In genomic region chr5:177086918-177087706, GRCh38 we compare ENCODE assay signal across 8 cellular contexts. TPM values are rescaled to one million over a fixed set of nuclear protein-coding genes. Genes with fewer than 3 reads are reported as not detected.
DNase-seq lines count a peak whose midpoint lies in the region; ATAC-seq and TF ChIP-seq lines count a peak whose summit lies in the region.

No MANE protein-coding gene starts in this region.

- ATAC-seq in HG03060 (IDR thresholded peaks at IDR 0.05; ENCODE audit: low read depth, unreplicated experiment), result peak; percentile 50
- peak; percentile 50 for ATAC-seq in left ventricle myocardium superior

- no peaks in the 10 kb centered on the region for H3K36me3 ChIP-seq in skeletal muscle tissue (ENCODE audit: control insufficient read depth in 3 of 3, insufficient read depth in 3 of 3, low read length in 3 of 3)

- peaks cover 5 to 30% (median 14%) of the 10 kb centered on the region in 3 donors for H3K4me1 ChIP-seq in skeletal muscle tissue (ENCODE audit: control insufficient read depth in 3 of 3, insufficient read depth in 3 of 3, low read length in 3 of 3)

- intact Hi-C loops in left ventricle myocardium superior (cut with micrococcal nuclease), result no loop called here

- H3K4me3 ChIP-seq in skeletal muscle tissue (ENCODE audit: low read length in 3 of 3), result peak overlapping the region in 2 of 3 donors; percentile 35 to 52

- H3K9me3 ChIP-seq in skeletal muscle tissue (ENCODE audit: control insufficient read depth in 3 of 3, low read length in 3 of 3), result no peaks in the 10 kb centered on the region

- no peak overlapping the region for H3K27ac ChIP-seq in skeletal muscle tissue (ENCODE audit: low read depth, low read length)

- H3K27me3 ChIP-seq in skeletal muscle tissue (ENCODE audit: control insufficient read depth in 3 of 3, insufficient read depth in 3 of 3, low read length in 3 of 3), result peaks cover 25 to 64% (median 61%) of the 10 kb centered on the region in 3 donors

- DNase-seq in SKM-1 treated with dmso at 0.1 percent for 144 hours (lab: John Stamatoyannopoulos, UW; ENCODE audit: unreplicated experiment) (peak; percentile 51), SKM-1 (lab: John Stamatoyannopoulos, UW; ENCODE audit: unreplicated experiment) (no peak), left ventricle myocardium superior (peak; percentile 60), NCI-H446 (lab: John Stamatoyannopoulos, UW) (no peak)
- peak; percentile 86 for DNase-seq in activated effector memory CD4-positive, alpha-beta T cell treated with anti-CD3 and anti-CD28 coated beads, Interleukin-2, amount 50 U/mL, for 16 hours

- H3K9ac ChIP-seq in skeletal muscle tissue (ENCODE audit: low read depth in 1 of 3, low read length in 3 of 3), result peak overlapping the region in 1 of 3 donors; percentile 25

TF ChIP-seq in PFSK-1, 5 proteins besides CTCF, POLR2A, EP300 and RAD21:
- TF ChIP-seq SIN3A (IDR thresholded peaks at IDR 0.05; ENCODE audit: borderline replicate concordance, insufficient read depth, low read length) (no peak), FOXP2 (optimal IDR thresholded peaks at IDR 0.05; ENCODE audit: borderline replicate concordance, extremely low read depth, extremely low read length, insufficient read depth) (peak; percentile 3)
TF ChIP-seq in PFSK-1: peak in this region for 1.

RNA-seq across cellular contexts. Expression of gene FGFR4, which starts 0.4 kb away (rescaled TPM):
- 13.2 TPM for polyA plus RNA-seq in PFSK-1 (2012; ENCODE audit: insufficient read length, low read depth)
- 1.4 TPM for total RNA-seq in left ventricle myocardium superior
- total RNA-seq in skeletal muscle tissue, result 51.1 TPM

RNA-seq across cellular contexts. Expression of gene NSD1, which starts 46.5 kb away (rescaled TPM):
- 17.6 TPM for polyA plus RNA-seq in PFSK-1 (2012; ENCODE audit: insufficient read length, low read depth)
- 38.5 TPM for total RNA-seq in left ventricle myocardium superior
- 57.4 TPM for total RNA-seq in skeletal muscle tissue

Comparison
In these comparisons a context has a peak if more than half of its experiments do, and no peak if none do; other contexts are left out.
1. DNase-seq: peak in SKM-1 treated with dmso at 0.1 percent for 144 hours (single experiment), activated effector memory CD4-positive, alpha-beta T cell treated with anti-CD3 and anti-CD28 coated beads, Interleukin-2, amount 50 U/mL, for 16 hours (single experiment) and left ventricle myocardium superior (single experiment); none in SKM-1 (single experiment) and NCI-H446 (0 of 2).
2. RNA of gene FGFR4, which starts 0.4 kb away (total RNA-seq): 51.1 TPM in skeletal muscle tissue (single experiment); 1.4 TPM in left ventricle myocardium superior (single experiment); every median in the first group is over 10 times any median in the second.